In the genomic region with DNA sequence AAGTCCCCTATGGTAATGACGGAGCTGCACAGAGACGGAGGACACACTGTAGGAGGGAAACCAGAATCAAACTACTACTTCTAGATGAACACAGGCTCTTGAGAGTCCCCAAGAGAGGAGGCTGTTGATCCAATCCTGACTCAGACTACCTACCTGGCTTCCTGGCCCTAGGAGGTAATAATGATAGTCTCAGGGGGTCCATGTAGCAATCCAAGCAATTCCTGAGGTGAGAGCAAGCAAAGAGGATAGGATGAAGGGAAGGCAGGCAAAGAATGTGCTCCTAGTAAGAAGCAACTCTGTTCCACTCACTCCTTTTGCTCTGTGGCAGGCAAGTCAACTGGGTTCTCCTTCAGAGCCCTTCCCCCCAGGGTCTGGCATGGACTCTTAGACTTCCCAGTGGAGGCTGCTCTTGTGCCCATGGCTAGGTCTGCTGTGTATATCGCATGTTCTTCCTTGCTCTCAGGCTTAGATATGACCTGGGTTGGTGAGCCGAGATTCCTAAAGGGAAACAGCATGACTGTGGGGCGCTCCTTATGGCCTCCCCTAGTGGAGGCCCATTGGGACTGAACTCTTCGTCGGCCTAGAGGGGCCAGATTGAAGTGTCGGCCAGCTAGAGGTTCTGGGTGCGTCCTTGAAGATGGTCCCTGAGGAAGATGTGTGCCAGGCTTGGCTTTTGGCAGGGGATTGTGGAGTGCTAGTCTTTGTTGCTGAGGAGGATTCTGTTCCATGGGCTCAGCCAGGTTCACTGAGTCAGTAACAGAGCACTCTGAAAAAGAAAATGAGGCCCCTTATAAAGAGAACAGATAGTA, we compare ENCODE assay signal across 7 cellular contexts. TPM values are rescaled to one million over a fixed set of nuclear protein-coding genes. Genes with fewer than 3 reads are reported as not detected.
DNase-seq lines count a peak whose midpoint lies in the region; ATAC-seq and TF ChIP-seq lines count a peak whose summit lies in the region.

No MANE protein-coding gene starts in this region.

- H3K27me3 Mint-ChIP-seq in HFFc6 (ENCODE audit: insufficient read depth) (peaks cover 3% of the 10 kb centered on the region), immature natural killer cell (ENCODE audit: low read depth in 3 of 3) (peaks cover 6 to 22% (median 16%) of the 10 kb centered on the region in 3 donors)
- no peaks in the 10 kb centered on the region for H3K27me3 Mint-ChIP-seq in activated CD8-positive, alpha-beta T cell treated with anti-CD3 and anti-CD28 coated beads, Interleukin-2, amount 10 ng/mL, durations not matched to agents 7 days and 5 days (ENCODE audit: low read depth)

- ATAC-seq in activated CD8-positive, alpha-beta T cell treated with anti-CD3 and anti-CD28 coated beads, Interleukin-2, amount 10 ng/mL, durations not matched to agents 7 days and 5 days, result no peak
- ATAC-seq in stimulated activated effector memory CD8-positive, alpha-beta T cell treated with anti-CD3 and anti-CD28 coated beads, Interleukin-12 subunit alpha, Interleukin-12 subunit beta, amount 100 ng/mL, for 72 hours, result no peak
- ATAC-seq in GM19467 (IDR thresholded peaks at IDR 0.05; ENCODE audit: unreplicated experiment), result no peak

- H3K9me3 Mint-ChIP-seq in HFFc6 (no peaks in the 10 kb centered on the region), immature natural killer cell (no peaks in the 10 kb centered on the region)
- no peaks in the 10 kb centered on the region for H3K9me3 Mint-ChIP-seq in activated CD8-positive, alpha-beta T cell treated with anti-CD3 and anti-CD28 coated beads, Interleukin-2, amount 10 ng/mL, durations not matched to agents 7 days and 5 days (ENCODE audit: insufficient read depth)
- no peaks in the 10 kb centered on the region for H3K9me3 Mint-ChIP-seq in stimulated activated effector memory CD8-positive, alpha-beta T cell treated with anti-CD3 and anti-CD28 coated beads, Interleukin-12 subunit alpha, Interleukin-12 subunit beta, amount 100 ng/mL, for 72 hours

- H3K4me3 Mint-ChIP-seq in HFFc6 (peak overlapping the region; percentile 95), immature natural killer cell (peak overlapping the region; percentile 59 to 98 (median 95))
- H3K4me3 Mint-ChIP-seq in activated CD8-positive, alpha-beta T cell treated with anti-CD3 and anti-CD28 coated beads, Interleukin-2, amount 10 ng/mL, durations not matched to agents 7 days and 5 days, result peak overlapping the region; percentile 94
- H3K4me3 Mint-ChIP-seq in stimulated activated effector memory CD8-positive, alpha-beta T cell treated with anti-CD3 and anti-CD28 coated beads, Interleukin-12 subunit alpha, Interleukin-12 subunit beta, amount 100 ng/mL, for 72 hours, result peak overlapping the region; percentile 91

- POLR2A ChIA-PET in activated CD8-positive, alpha-beta T cell treated with anti-CD3 and anti-CD28 coated beads, Interleukin-2, amount 10 ng/mL, durations not matched to agents 7 days and 5 days (lab: Charles Lee), result interaction anchor here (1.1 kb wide), 1 partner anchor 26 kb away, joined by 3 read pairs; no protein-coding TSS in a partner anchor

- peaks cover 55% of the 10 kb centered on the region for H3K36me3 Mint-ChIP-seq in HFFc6 (ENCODE audit: low read depth)
- peaks cover 57% of the 10 kb centered on the region for H3K36me3 Mint-ChIP-seq in activated CD8-positive, alpha-beta T cell treated with anti-CD3 and anti-CD28 coated beads, Interleukin-2, amount 10 ng/mL, durations not matched to agents 7 days and 5 days (ENCODE audit: low read depth)
- peaks cover 0 to 40% (median 26%) of the 10 kb centered on the region in 3 donors for H3K36me3 Mint-ChIP-seq in immature natural killer cell
- peaks cover 76% of the 10 kb centered on the region for H3K36me3 Mint-ChIP-seq in stimulated activated effector memory CD8-positive, alpha-beta T cell treated with anti-CD3 and anti-CD28 coated beads, Interleukin-12 subunit alpha, Interleukin-12 subunit beta, amount 100 ng/mL, for 72 hours

- CTCF ChIA-PET in activated CD8-positive, alpha-beta T cell treated with anti-CD3 and anti-CD28 coated beads, Interleukin-2, amount 10 ng/mL, durations not matched to agents 7 days and 5 days (lab: Charles Lee), result interaction anchor here (1.2 to 21.9 kb wide), 8 partner anchors 12 to 191 kb away, joined by 3 to 801 read pairs (median 33); a partner anchor contains a TSS

- no peak for DNase-seq in HFFc6
- no peak for DNase-seq in activated CD8-positive, alpha-beta T cell treated with anti-CD3 and anti-CD28 coated beads, Interleukin-2, amount 10 ng/mL, durations not matched to agents 7 days and 5 days
- DNase-seq in immature natural killer cell, result no peak
- DNase-seq in stimulated activated effector memory CD8-positive, alpha-beta T cell treated with anti-CD3 and anti-CD28 coated beads, Interleukin-12 subunit alpha, Interleukin-12 subunit beta, amount 100 ng/mL, for 72 hours (ENCODE audit: low spot score in 2 of 2), result no peak
- DNase-seq in effector CD4-positive, alpha-beta T cell, result no peak
- DNase-seq in stimulated activated naive CD4-positive, alpha-beta T cell treated with Interleukin-2 at 50 U/mL for 16 hours (lab: John Stamatoyannopoulos, UW), result no peak

- TF ChIP-seq CTCF in HFFc6 (IDR thresholded peaks at IDR 0.05), result peak; percentile 29; the same call in 1 of the 2 replicates

- H3K4me1 Mint-ChIP-seq in HFFc6 (ENCODE audit: low read depth), result peaks cover 81% of the 10 kb centered on the region
- H3K4me1 Mint-ChIP-seq in activated CD8-positive, alpha-beta T cell treated with anti-CD3 and anti-CD28 coated beads, Interleukin-2, amount 10 ng/mL, durations not matched to agents 7 days and 5 days (ENCODE audit: low read depth), result peaks cover 52% of the 10 kb centered on the region
- H3K4me1 Mint-ChIP-seq in immature natural killer cell, result peaks cover 68 to 88% of the 10 kb centered on the region in 2 donors
- peaks cover 76% of the 10 kb centered on the region for H3K4me1 Mint-ChIP-seq in stimulated activated effector memory CD8-positive, alpha-beta T cell treated with anti-CD3 and anti-CD28 coated beads, Interleukin-12 subunit alpha, Interleukin-12 subunit beta, amount 100 ng/mL, for 72 hours

- H3K27ac Mint-ChIP-seq in HFFc6 (peak overlapping the region; percentile 72), immature natural killer cell (peak overlapping the region; percentile 56 to 99 (median 87))
- H3K27ac Mint-ChIP-seq in activated CD8-positive, alpha-beta T cell treated with anti-CD3 and anti-CD28 coated beads, Interleukin-2, amount 10 ng/mL, durations not matched to agents 7 days and 5 days, result peak overlapping the region; percentile 48
- H3K27ac Mint-ChIP-seq in stimulated activated effector memory CD8-positive, alpha-beta T cell treated with anti-CD3 and anti-CD28 coated beads, Interleukin-12 subunit alpha, Interleukin-12 subunit beta, amount 100 ng/mL, for 72 hours, result peak overlapping the region; percentile 84

RNA-seq across cellular contexts. Expression of a gene that starts 2.1 kb away (rescaled TPM):
- 10 to 100 TPM; 54.2 to 73.4 (median 67.5) TPM for total RNA-seq in HFFc6 (2021; fragmentation: NEBNext Ultra II Directional; extraction: Animal tissue kit (Norgen Biotek cat#: 25700))
- 100 to 1,000 TPM; 128 to 131 TPM for total RNA-seq in activated CD8-positive, alpha-beta T cell treated with anti-CD3 and anti-CD28 coated beads, Interleukin-2, amount 10 ng/mL, durations not matched to agents 7 days and 5 days
- 100 to 1,000 TPM; 248 to 289 (median 249) TPM for polyA plus RNA-seq in immature natural killer cell

RNA-seq across cellular contexts. Expression of a gene that starts 7.6 kb away (rescaled TPM):
- 10 to 100 TPM; 70.6 to 76.7 (median 73.6) TPM for total RNA-seq in HFFc6 (2021; fragmentation: NEBNext Ultra II Directional; extraction: Animal tissue kit (Norgen Biotek cat#: 25700))
- total RNA-seq in activated CD8-positive, alpha-beta T cell treated with anti-CD3 and anti-CD28 coated beads, Interleukin-2, amount 10 ng/mL, durations not matched to agents 7 days and 5 days, result 10 to 100 TPM; 67.2 to 68.4 TPM
- polyA plus RNA-seq in immature natural killer cell, result 100 to 1,000 TPM in 1 of 3 donors, 10 to 100 TPM in 2; 89.3 to 134 (median 96.0) TPM

RNA-seq across cellular contexts. Expression of a gene that starts 8.1 kb away (rescaled TPM):
- 100 to 1,000 TPM; 309 to 401 (median 372) TPM for total RNA-seq in HFFc6 (2021; fragmentation: NEBNext Ultra II Directional; extraction: Animal tissue kit (Norgen Biotek cat#: 25700))
- 100 to 1,000 TPM; 214 to 222 TPM for total RNA-seq in activated CD8-positive, alpha-beta T cell treated with anti-CD3 and anti-CD28 coated beads, Interleukin-2, amount 10 ng/mL, durations not matched to agents 7 days and 5 days
- polyA plus RNA-seq in immature natural killer cell, result 100 to 1,000 TPM; 347 to 503 (median 373) TPM

RNA-seq across cellular contexts. Expression of a gene that starts 22.7 kb away (rescaled TPM):
- 1 to 10 TPM in 5 of 6 experiments, under 1 TPM in 1; 0.97 to 2.9 (median 1.3) TPM for total RNA-seq in HFFc6 (2021; fragmentation: NEBNext Ultra II Directional; extraction: Animal tissue kit (Norgen Biotek cat#: 25700))
- 1 to 10 TPM; 2.7 to 3.1 TPM for total RNA-seq in activated CD8-positive, alpha-beta T cell treated with anti-CD3 and anti-CD28 coated beads, Interleukin-2, amount 10 ng/mL, durations not matched to agents 7 days and 5 days
- under 1 TPM in 1 of 3 donors, not detected in 2; 0.41 TPM for polyA plus RNA-seq in immature natural killer cell

RNA-seq across cellular contexts. Expression of a gene that starts 24.4 kb away (rescaled TPM):
- total RNA-seq in HFFc6 (2021; fragmentation: NEBNext Ultra II Directional; extraction: Animal tissue kit (Norgen Biotek cat#: 25700)), result 10 to 100 TPM in 5 of 6 experiments, 1 to 10 TPM in 1; 9.8 to 14.4 (median 12.3) TPM
- total RNA-seq in activated CD8-positive, alpha-beta T cell treated with anti-CD3 and anti-CD28 coated beads, Interleukin-2, amount 10 ng/mL, durations not matched to agents 7 days and 5 days, result 10 to 100 TPM; 16.9 to 18.2 TPM
- polyA plus RNA-seq in immature natural killer cell, result 10 to 100 TPM; 29.2 to 45.5 (median 29.5) TPM
